ENCODE assay signal across 13 cellular contexts in the genomic region with DNA sequence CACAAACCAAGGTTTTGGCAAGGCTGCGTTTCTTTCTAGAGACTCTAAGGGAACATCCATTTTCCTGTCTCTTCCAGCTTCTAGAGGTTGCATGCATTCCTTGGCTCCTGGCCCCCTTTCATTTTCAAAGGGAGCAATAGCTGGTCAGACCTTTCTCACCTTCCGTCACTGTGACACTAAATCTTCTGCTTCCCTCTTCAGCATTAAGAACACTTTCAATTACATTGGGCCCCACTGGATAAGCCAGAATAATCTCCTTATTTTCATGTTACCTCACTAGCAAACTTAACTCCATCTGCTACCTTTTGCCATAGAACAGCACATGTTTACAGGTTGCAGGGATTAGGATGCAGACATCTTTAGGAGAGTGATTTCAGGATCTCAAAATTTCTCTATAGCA.
A peak's percentile ranks its signal among the peaks of the same experiment; 100 is the strongest.
DNase-seq lines count a peak whose midpoint lies in the region; ATAC-seq and TF ChIP-seq lines count a peak whose summit lies in the region.
"Had no signal": no experiment of that assay in that cellular context is flagged by ENCODE, and none has a peak within 500 bp of the region (broad histone marks: within the 10 kb centered on the region; RNA-seq: fewer than 3 reads in every experiment).

No MANE protein-coding gene starts in this region.

- H3K4me3 ChIP-seq in HCT116 (replicated peaks in 1 of 2; ENCODE audit: low read depth in 1 of 2, low read length in 2 of 2) (no peak overlapping the region), neutrophil (ENCODE audit: low read depth in 1 of 2, low read length in 1 of 2) (no peak overlapping the region)
- H3K4me3 ChIP-seq: BLaER1 treated with 17β-estradiol and CSF1 and Interleukin-3, amounts not matched to agents 10 nM and 100 nM; GM12878 had no signal

- no peak overlapping the region for H2AFZ ChIP-seq in HCT116 (ENCODE audit: low read depth, low read length, poor library complexity, severe bottlenecking)

- no peak for ATAC-seq in HCT116
- ATAC-seq in HG03457 (IDR thresholded peaks at IDR 0.05; ENCODE audit: unreplicated experiment), result no peak
- ATAC-seq in GM18520 (IDR thresholded peaks at IDR 0.05; ENCODE audit: unreplicated experiment), result no peak
- ATAC-seq: GM12878 had no signal

- TF ChIP-seq CTCF in HCT116 (IDR thresholded peaks at IDR 0.05 in 2 of 3, conservative IDR thresholded peaks at IDR 0.05 in 1 of 3; ENCODE audit: borderline replicate concordance in 1 of 3, insufficient read depth in 1 of 3, low read depth in 2 of 3, low read length in 2 of 3) (no peak), neutrophil (IDR thresholded peaks at IDR 0.05) (no peak)

- no peak for TF ChIP-seq POLR2A in HCT116 (IDR thresholded peaks at IDR 0.05; ENCODE audit: borderline replicate concordance, extremely low read depth, insufficient read depth, insufficient read length)

- POLR2A ChIA-PET in HCT116 (lab: Charles Lee), result interaction anchor here (0.8 to 1.0 kb wide), 2 partner anchors 14 to 17 kb away, joined by 3 read pairs; no protein-coding TSS in a partner anchor

- no peak overlapping the region for H3K4me2 ChIP-seq in HCT116 (ENCODE audit: low read length)

- no peaks in the 10 kb centered on the region for H4K20me1 ChIP-seq in HCT116 (ENCODE audit: insufficient read depth)
- H4K20me1 ChIP-seq: BLaER1 treated with 17β-estradiol and CSF1 and Interleukin-3, amounts not matched to agents 10 nM and 100 nM had no signal

- peaks cover 55 to 65% of the 10 kb centered on the region in 2 experiments for H3K4me1 ChIP-seq in HCT116 (ENCODE audit: control insufficient read depth in 1 of 2, insufficient read depth in 2 of 2, low read length in 2 of 2)
- peaks cover 49 to 50% of the 10 kb centered on the region in 2 experiments for H3K4me1 ChIP-seq in neutrophil (ENCODE audit: control insufficient read depth in 1 of 2, insufficient read depth in 1 of 2, low read depth in 1 of 2, low read length in 1 of 2)

- H3K36me3 ChIP-seq in HCT116 (ENCODE audit: control insufficient read depth in 1 of 2, insufficient read depth in 2 of 2, low read length in 2 of 2) (no peaks in the 10 kb centered on the region), neutrophil (no peaks in the 10 kb centered on the region)
- H3K36me3 ChIP-seq: BLaER1 treated with 17β-estradiol and CSF1 and Interleukin-3, amounts not matched to agents 10 nM and 100 nM had no signal

- no peak for TF ChIP-seq RAD21 in HCT116 (IDR thresholded peaks at IDR 0.05; ENCODE audit: low read depth)

- peak overlapping the region; percentile 78; the same call in 1 of the 2 replicates for H3K27ac ChIP-seq in HCT116 (ENCODE audit: low read depth, low read length)
- H3K27ac ChIP-seq in neutrophil, result peak overlapping the region; percentile 61
- H3K27ac ChIP-seq: BLaER1 treated with 17β-estradiol and CSF1 and Interleukin-3, amounts not matched to agents 10 nM and 100 nM; HL-60 had no signal

- H3K79me2 ChIP-seq in HCT116 (ENCODE audit: insufficient read depth, low read length), result no peaks in the 10 kb centered on the region

- H3K9me3 ChIP-seq in HCT116 (ENCODE audit: control insufficient read depth in 1 of 2, insufficient read depth in 1 of 2, low read depth in 1 of 2, low read length in 2 of 2) (no peaks in the 10 kb centered on the region), neutrophil (no peaks in the 10 kb centered on the region)
- H3K9me3 ChIP-seq: BLaER1 treated with 17β-estradiol and CSF1 and Interleukin-3, amounts not matched to agents 10 nM and 100 nM had no signal

- RAD21 ChIA-PET in HCT116 (lab: Charles Lee; ENCODE audit: low non-redundant PET in 1 of 2, low total read pairs in 2 of 2, uncharacterized antibody in 2 of 2, unreplicated experiment in 2 of 2), result no interaction called here

- CTCF ChIA-PET in HCT116 (lab: Charles Lee), result no interaction called here

- no peaks in the 10 kb centered on the region for H3K27me3 ChIP-seq in HCT116 (ENCODE audit: insufficient read depth, low read length)
- no peaks in the 10 kb centered on the region for H3K27me3 ChIP-seq in neutrophil
- H3K27me3 ChIP-seq: BLaER1 treated with 17β-estradiol and CSF1 and Interleukin-3, amounts not matched to agents 10 nM and 100 nM had no signal

- no TSS peak for BruUV-seq in HCT116 (replicated peaks; lab: Mats Ljungman, UMichigan)

- intact Hi-C loops in HCT116 (cut with micrococcal nuclease), result no loop called here

- H3K9ac ChIP-seq in HCT116 (ENCODE audit: low read length), result no peak overlapping the region
- H3K9ac ChIP-seq: BLaER1 treated with 17β-estradiol and CSF1 and Interleukin-3, amounts not matched to agents 10 nM and 100 nM had no signal

- DNase-seq in D341Med (ENCODE audit: low spot score), result peak; percentile 59
- no peak for DNase-seq in HCT116 (ENCODE audit: low read depth, low spot score)
- peak; percentile 98 for DNase-seq in NCI-H82 treated with DMSO at 0.1 percent for 48 hours (lab: John Stamatoyannopoulos, UW; ENCODE audit: unreplicated experiment)
- no peak for DNase-seq in T-helper 1 cell
- no peak for DNase-seq in DMS79 (lab: John Stamatoyannopoulos, UW)
- DNase-seq: ACHN; CD4-positive, CD25-positive, alpha-beta regulatory T cell had no signal

- no peaks in the 10 kb centered on the region for H3K9me2 ChIP-seq in HCT116 (ENCODE audit: insufficient read depth)

TF ChIP-seq in HCT116, 20 proteins besides CTCF, POLR2A, EP300 and RAD21:
- TF ChIP-seq, protein P1, sequence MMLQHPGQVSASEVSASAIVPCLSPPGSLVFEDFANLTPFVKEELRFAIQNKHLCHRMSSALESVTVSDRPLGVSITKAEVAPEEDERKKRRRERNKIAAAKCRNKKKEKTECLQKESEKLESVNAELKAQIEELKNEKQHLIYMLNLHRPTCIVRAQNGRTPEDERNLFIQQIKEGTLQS (IDR thresholded peaks at IDR 0.05), result no peak

Comparison
In these comparisons a context has a peak if more than half of its experiments do, and no peak if none do; other contexts are left out.
1. DNase-seq: peak in D341Med (single experiment) and NCI-H82 treated with DMSO at 0.1 percent for 48 hours (single experiment); none in HCT116 (single experiment), T-helper 1 cell (0 of 5) and DMS79 (single experiment).